8 cellular contexts compared by ENCODE assay signal in genomic region chr6:32895006-32895345, GRCh38. TPM values are rescaled to one million over a fixed set of nuclear protein-coding genes. Genes with fewer than 3 reads are reported as not detected.
A peak's percentile ranks its signal among the peaks of the same experiment; 100 is the strongest.
DNase-seq lines count a peak whose midpoint lies in the region; ATAC-seq, FAIRE-seq and TF ChIP-seq lines count a peak whose summit lies in the region.

No MANE protein-coding gene starts in this region.

- peak overlapping the region; percentile 96 for H3K27ac Mint-ChIP-seq in activated naive CD8-positive, alpha-beta T cell treated with anti-CD3 and anti-CD28 coated beads, Interleukin-2, amount 10 ng/mL, durations not matched to agents 7 days and 5 days
- H3K27ac Mint-ChIP-seq in immature natural killer cell, result peak overlapping the region; percentile 94 to 98 (median 96)

- H3K27ac ChIP-seq in temporal lobe (ENCODE audit: low read depth, low read length), result peak overlapping the region; percentile 27

- H3K4me3 Mint-ChIP-seq in activated naive CD8-positive, alpha-beta T cell treated with anti-CD3 and anti-CD28 coated beads, Interleukin-2, amount 10 ng/mL, durations not matched to agents 7 days and 5 days, result peak overlapping the region; percentile 99
- peak overlapping the region; percentile 98 to 100 (median 99) for H3K4me3 Mint-ChIP-seq in immature natural killer cell

- FAIRE-seq in GM19239 (lab: Jason Lieb, UNC), result no peak

- no peaks in the 10 kb centered on the region for H3K27me3 ChIP-seq in BJ (ENCODE audit: control insufficient read depth, insufficient read depth, low read length)

- TF ChIP-seq CTCF in BJ (IDR thresholded peaks at IDR 0.05; ENCODE audit: insufficient read depth, low read depth, low read length), result no peak

- H3K4me1 Mint-ChIP-seq in activated naive CD8-positive, alpha-beta T cell treated with anti-CD3 and anti-CD28 coated beads, Interleukin-2, amount 10 ng/mL, durations not matched to agents 7 days and 5 days, result peaks cover 30% of the 10 kb centered on the region
- H3K4me1 Mint-ChIP-seq in immature natural killer cell, result peaks cover 30 to 42% of the 10 kb centered on the region in 2 donors

- DNase-seq in BJ (ENCODE audit: low read depth), result no peak
- no peak for DNase-seq in activated naive CD8-positive, alpha-beta T cell treated with anti-CD3 and anti-CD28 coated beads, Interleukin-2, amount 10 ng/mL, durations not matched to agents 7 days and 5 days
- no peak for DNase-seq in immature natural killer cell
- no peak for DNase-seq in glomerular visceral epithelial cell (ENCODE audit: extremely low spot score)
- no peak for DNase-seq in NCI-H2196 (lab: John Stamatoyannopoulos, UW; ENCODE audit: unreplicated experiment)
- no peak for DNase-seq in GM19239 (ENCODE audit: insufficient read length, low spot score)

- H3K27me3 Mint-ChIP-seq in activated naive CD8-positive, alpha-beta T cell treated with anti-CD3 and anti-CD28 coated beads, Interleukin-2, amount 10 ng/mL, durations not matched to agents 7 days and 5 days, result no peaks in the 10 kb centered on the region
- peaks cover 0 to 6% (median 2%) of the 10 kb centered on the region in 3 donors for H3K27me3 Mint-ChIP-seq in immature natural killer cell (ENCODE audit: low read depth in 3 of 3)

- peak overlapping the region; percentile 82 for H3K4me3 ChIP-seq in BJ (ENCODE audit: low read depth, low read length)

- no peaks in the 10 kb centered on the region for H3K36me3 ChIP-seq in BJ (ENCODE audit: control insufficient read depth, insufficient read depth, low read length)

- H3K36me3 Mint-ChIP-seq in activated naive CD8-positive, alpha-beta T cell treated with anti-CD3 and anti-CD28 coated beads, Interleukin-2, amount 10 ng/mL, durations not matched to agents 7 days and 5 days, result peaks cover 20% of the 10 kb centered on the region
- H3K36me3 Mint-ChIP-seq in immature natural killer cell, result no peaks in the 10 kb centered on the region

- ATAC-seq in HG02571 (IDR thresholded peaks at IDR 0.05; ENCODE audit: unreplicated experiment), result peak; percentile 3
- peak; percentile 8 for ATAC-seq in activated naive CD8-positive, alpha-beta T cell treated with anti-CD3 and anti-CD28 coated beads, Interleukin-2, amount 10 ng/mL, durations not matched to agents 7 days and 5 days (ENCODE audit: low read depth)

- CTCF ChIA-PET in BJ (lab: Yijun Ruan, JAX), result interaction anchor here (1.0 to 6.2 kb wide), 8 partner anchors 9 to 354 kb away, joined by 3 to 46 read pairs (median 9); partner anchors contain the start of genes HLA-DMA and TAP2

- H3K9me3 Mint-ChIP-seq in activated naive CD8-positive, alpha-beta T cell treated with anti-CD3 and anti-CD28 coated beads, Interleukin-2, amount 10 ng/mL, durations not matched to agents 7 days and 5 days, result no peaks in the 10 kb centered on the region
- no peaks in the 10 kb centered on the region for H3K9me3 Mint-ChIP-seq in immature natural killer cell

- POLR2A ChIA-PET in BJ (lab: Charles Lee), result interaction anchor here (1.0 to 1.9 kb wide), 2 partner anchors 77 to 90 kb away, joined by 3 to 21 read pairs; no protein-coding TSS in a partner anchor
- POLR2A ChIA-PET in activated naive CD8-positive, alpha-beta T cell treated with anti-CD3 and anti-CD28 coated beads, Interleukin-2, amount 10 ng/mL, durations not matched to agents 7 days and 5 days (lab: Charles Lee), result interaction anchor here (0.9 to 4.2 kb wide), 16 partner anchors 9 to 181 kb away, joined by 3 to 113 read pairs (median 6); partner anchors contain the start of genes BRD2, HLA-DMA, HLA-DPB1 and PSMB9

RNA-seq across cellular contexts. Expression of gene PSMB9, which starts 41.0 kb away (rescaled TPM):
- 37.9 and 44.7 TPM in 2 replicates for polyA plus RNA-seq in BJ (2011; rRNA removed)
- polyA minus RNA-seq in BJ (2011; rRNA and poly(A)+ RNA removed), result 12.2 and 18.1 TPM in 2 replicates
- total RNA-seq in activated naive CD8-positive, alpha-beta T cell treated with anti-CD3 and anti-CD28 coated beads, Interleukin-2, amount 10 ng/mL, durations not matched to agents 7 days and 5 days, result 100 to 1,000 TPM; 353 to 356 TPM
- polyA plus RNA-seq in immature natural killer cell, result 1,000 to 10,000 TPM in 1 of 3 donors, 100 to 1,000 TPM in 2; 694 to 1,190 (median 822) TPM
- 0.74 TPM for total RNA-seq in temporal lobe

RNA-seq across cellular contexts. Expression of gene TAP1, which starts 41.5 kb away (rescaled TPM):
- polyA plus RNA-seq in BJ (2011; rRNA removed), result 58.4 and 80.4 TPM in 2 replicates
- polyA minus RNA-seq in BJ (2011; rRNA and poly(A)+ RNA removed), result 34.9 and 58.0 TPM in 2 replicates
- total RNA-seq in activated naive CD8-positive, alpha-beta T cell treated with anti-CD3 and anti-CD28 coated beads, Interleukin-2, amount 10 ng/mL, durations not matched to agents 7 days and 5 days, result 100 to 1,000 TPM; 315 to 323 TPM
- polyA plus RNA-seq in immature natural killer cell, result 100 to 1,000 TPM; 310 to 465 (median 439) TPM
- total RNA-seq in temporal lobe, result 3.4 TPM

RNA-seq across cellular contexts. Expression of gene HLA-DMB, which starts 45.9 kb away (rescaled TPM):
- polyA plus RNA-seq in BJ (2011; rRNA removed) (not detected in 2 replicates), immature natural killer cell (100 to 1,000 TPM in 1 of 3 donors, 10 to 100 TPM in 2; 38.3 to 104 (median 89.1) TPM)
- polyA minus RNA-seq in BJ (2011; rRNA and poly(A)+ RNA removed), result not detected in 2 replicates
- total RNA-seq in activated naive CD8-positive, alpha-beta T cell treated with anti-CD3 and anti-CD28 coated beads, Interleukin-2, amount 10 ng/mL, durations not matched to agents 7 days and 5 days, result 10 to 100 TPM; 14.0 to 14.7 TPM
- 0.49 TPM for total RNA-seq in temporal lobe

RNA-seq across cellular contexts. Expression of gene PSMB8, which starts 51.1 kb away (rescaled TPM):
- polyA plus RNA-seq in BJ (2011; rRNA removed), result 56.7 and 79.6 TPM in 2 replicates
- polyA minus RNA-seq in BJ (2011; rRNA and poly(A)+ RNA removed), result 15.5 and 30.0 TPM in 2 replicates
- total RNA-seq in activated naive CD8-positive, alpha-beta T cell treated with anti-CD3 and anti-CD28 coated beads, Interleukin-2, amount 10 ng/mL, durations not matched to agents 7 days and 5 days, result 100 to 1,000 TPM; 308 to 327 TPM
- 100 to 1,000 TPM; 495 to 696 (median 528) TPM for polyA plus RNA-seq in immature natural killer cell
- 2.0 TPM for total RNA-seq in temporal lobe

RNA-seq across cellular contexts. Expression of gene TAP2, which starts 56.4 kb away (rescaled TPM):
- polyA plus RNA-seq in BJ (2011; rRNA removed) (18.0 and 25.4 TPM in 2 replicates), immature natural killer cell (10 to 100 TPM; 16.9 to 67.6 (median 30.4) TPM)
- polyA minus RNA-seq in BJ (2011; rRNA and poly(A)+ RNA removed), result 22.4 and 24.2 TPM in 2 replicates
- total RNA-seq in activated naive CD8-positive, alpha-beta T cell treated with anti-CD3 and anti-CD28 coated beads, Interleukin-2, amount 10 ng/mL, durations not matched to agents 7 days and 5 days, result 100 to 1,000 TPM; 209 to 210 TPM
- 2.2 TPM for total RNA-seq in temporal lobe

Comparison
In these comparisons a context has a peak if more than half of its experiments do, and no peak if none do; other contexts are left out.
1. RNA of gene PSMB9, which starts 41.0 kb away (total RNA-seq): 353 to 356 TPM in activated naive CD8-positive, alpha-beta T cell treated with anti-CD3 and anti-CD28 coated beads, Interleukin-2, amount 10 ng/mL, durations not matched to agents 7 days and 5 days; 0.74 TPM in temporal lobe (single experiment); every median in the first group is over 100 times any median in the second.
2. RNA of gene TAP1, which starts 41.5 kb away (total RNA-seq): 315 to 323 TPM in activated naive CD8-positive, alpha-beta T cell treated with anti-CD3 and anti-CD28 coated beads, Interleukin-2, amount 10 ng/mL, durations not matched to agents 7 days and 5 days; 3.4 TPM in temporal lobe (single experiment); every median in the first group is over 10 times any median in the second.
3. RNA of gene HLA-DMB, which starts 45.9 kb away (total RNA-seq): 14.0 to 14.7 TPM in activated naive CD8-positive, alpha-beta T cell treated with anti-CD3 and anti-CD28 coated beads, Interleukin-2, amount 10 ng/mL, durations not matched to agents 7 days and 5 days; 0.49 TPM in temporal lobe (single experiment); every median in the first group is over 10 times any median in the second.